Comparison of ENCODE assay signal across 16 cellular contexts in the genomic region with DNA sequence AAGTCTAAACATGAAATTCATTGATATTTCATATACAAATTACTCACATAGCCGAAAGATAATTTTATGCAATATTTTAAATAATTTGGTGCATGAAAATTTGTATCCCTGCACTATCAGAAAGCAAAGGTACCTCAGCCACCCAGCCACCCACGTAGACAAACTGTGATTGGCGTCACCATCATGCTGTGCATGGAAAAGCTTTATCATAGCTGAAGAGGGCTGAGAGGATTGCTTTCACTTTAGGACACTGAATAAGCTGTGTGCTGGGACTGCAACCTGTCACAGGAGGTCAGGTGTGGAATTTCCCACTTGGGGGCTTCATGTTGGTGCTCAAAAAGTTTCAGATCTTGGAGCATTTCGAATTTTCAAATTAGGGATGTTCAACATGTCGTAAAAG.
DNase-seq lines count a peak whose midpoint lies in the region; ATAC-seq lines count a peak whose summit lies in the region.
"Had no signal": no experiment of that assay in that cellular context is flagged by ENCODE, and none has a peak within 500 bp of the region (broad histone marks: within the 10 kb centered on the region; RNA-seq: fewer than 3 reads in every experiment).

No MANE protein-coding gene starts in this region.

- no peak overlapping the region for H3K4me3 ChIP-seq in HAP-1
- H3K4me3 ChIP-seq: SJCRH30 had no signal

- H3K27me3 ChIP-seq in HAP-1 (ENCODE audit: low read depth): no peaks in the 10 kb centered on the region
- H3K27me3 ChIP-seq: SJCRH30 had no signal

- no peak for DNase-seq in activated CD4-positive, CD25-positive, alpha-beta regulatory T cell treated with anti-CD3 and anti-CD28 coated beads, Interleukin-2, amount 50 U/mL, for 72 hours
- DNase-seq in stimulated activated CD4-positive, alpha-beta T cell treated with anti-CD3 and anti-CD28 coated beads, Interleukin-2, amount 100 ng/mL, for 4 hours (ENCODE audit: low read depth): peak; percentile 23
- DNase-seq in stimulated activated CD4-positive, alpha-beta T cell treated with anti-CD3 and anti-CD28 coated beads, Interleukin-15, amount 100 ng/mL, for 24 hours: no peak
- DNase-seq in activated naive CD8-positive, alpha-beta T cell treated with anti-CD3 and anti-CD28 coated beads, Interleukin-2, amount 50 U/mL, for 24 hours: peak; percentile 13
- DNase-seq in HAP-1 (ENCODE audit: low spot score in 2 of 2) (no peak), H4 (ENCODE audit: low spot score) (no peak)
- DNase-seq: C1 segment of cervical spinal cord, Caco-2, KBM-7, NCI-H1436 treated with DMSO at 0.1 percent for 48 hours, NCI-H2081 treated with DMSO at 0.1 percent for 48 hours, NCI-H345, NCI-H526 treated with DMSO at 0.1 percent for 48 hours, SJCRH30 had no signal

- peaks cover 21% of the 10 kb centered on the region for H3K4me1 Mint-ChIP-seq in activated naive CD8-positive, alpha-beta T cell treated with anti-CD3 and anti-CD28 coated beads, Interleukin-2, amount 50 U/mL, for 24 hours

- no peaks in the 10 kb centered on the region for H3K4me1 ChIP-seq in HAP-1
- H3K4me1 ChIP-seq: Caco-2, SJCRH30 had no signal

- no peaks in the 10 kb centered on the region for H3K27me3 Mint-ChIP-seq in activated naive CD8-positive, alpha-beta T cell treated with anti-CD3 and anti-CD28 coated beads, Interleukin-2, amount 50 U/mL, for 24 hours

- H3K36me3 ChIP-seq in HAP-1 (replicated peaks): no peaks in the 10 kb centered on the region
- H3K36me3 ChIP-seq: SJCRH30 had no signal

- in situ Hi-C loops in HAP-1 (cut with MboI; ENCODE audit: low sequenced_read_pairs): no loop called here

- peaks cover 17% of the 10 kb centered on the region for H3K36me3 Mint-ChIP-seq in activated naive CD8-positive, alpha-beta T cell treated with anti-CD3 and anti-CD28 coated beads, Interleukin-2, amount 50 U/mL, for 24 hours (ENCODE audit: low read depth)

- H3K27ac Mint-ChIP-seq in activated naive CD8-positive, alpha-beta T cell treated with anti-CD3 and anti-CD28 coated beads, Interleukin-2, amount 50 U/mL, for 24 hours: peak overlapping the region; percentile 18

- ATAC-seq in activated CD4-positive, CD25-positive, alpha-beta regulatory T cell treated with anti-CD3 and anti-CD28 coated beads, Interleukin-2, amount 50 U/mL, for 24 hours: peak; percentile 48 to 62
- peak; percentile 99 for ATAC-seq in activated naive CD8-positive, alpha-beta T cell treated with anti-CD3 and anti-CD28 coated beads, Interleukin-2, amount 50 U/mL, for 24 hours
- no peak for ATAC-seq in GM18519 (IDR thresholded peaks at IDR 0.05; ENCODE audit: low FRiP score, unreplicated experiment)

- no peak overlapping the region for H3K4me3 Mint-ChIP-seq in activated naive CD8-positive, alpha-beta T cell treated with anti-CD3 and anti-CD28 coated beads, Interleukin-2, amount 50 U/mL, for 24 hours

- H3K9me3 ChIP-seq in HAP-1: no peaks in the 10 kb centered on the region
- H3K9me3 ChIP-seq: Caco-2, SJCRH30 had no signal

- no peaks in the 10 kb centered on the region for H3K9me3 Mint-ChIP-seq in activated naive CD8-positive, alpha-beta T cell treated with anti-CD3 and anti-CD28 coated beads, Interleukin-2, amount 50 U/mL, for 24 hours

Comparison
In these comparisons a context has a peak if more than half of its experiments do, and no peak if none do; other contexts are left out.
1. DNase-seq: peak in stimulated activated CD4-positive, alpha-beta T cell treated with anti-CD3 and anti-CD28 coated beads, Interleukin-2, amount 100 ng/mL, for 4 hours (single experiment) and activated naive CD8-positive, alpha-beta T cell treated with anti-CD3 and anti-CD28 coated beads, Interleukin-2, amount 50 U/mL, for 24 hours (single experiment); none in activated CD4-positive, CD25-positive, alpha-beta regulatory T cell treated with anti-CD3 and anti-CD28 coated beads, Interleukin-2, amount 50 U/mL, for 72 hours (single experiment), stimulated activated CD4-positive, alpha-beta T cell treated with anti-CD3 and anti-CD28 coated beads, Interleukin-15, amount 100 ng/mL, for 24 hours (single experiment), HAP-1 (0 of 2) and H4 (single experiment).